ENCODE assay signal across 8 cellular contexts in genomic region chr15:72782993-72783562, GRCh38. TPM values are rescaled to one million over a fixed set of nuclear protein-coding genes. Genes with fewer than 3 reads are reported as not detected.
DNase-seq lines count a peak whose midpoint lies in the region; ATAC-seq and TF ChIP-seq lines count a peak whose summit lies in the region.

No MANE protein-coding gene starts in this region.

- H3K4me3 ChIP-seq in BLaER1 (peak overlapping the region; percentile 98), liver (ENCODE audit: low read depth in 1 of 3, low read length in 3 of 3) (peak overlapping the region; percentile 97 to 98 (median 98))

- no peaks in the 10 kb centered on the region for H3K9me3 Mint-ChIP-seq in central memory CD8-positive, alpha-beta T cell
- no peaks in the 10 kb centered on the region for H3K9me3 Mint-ChIP-seq in stimulated activated memory B cell treated with anti-CD40 and anti-IgM and Interleukin-4, amounts not matched to agents 10 μg/mL and 1 μg/mL and 100 μg/mL, for 72 hours

- peaks cover 47% of the 10 kb centered on the region for H4K20me1 ChIP-seq in BLaER1

- TF ChIP-seq CTCF in liver (IDR thresholded peaks at IDR 0.05; ENCODE audit: low read depth, low read length, missing input control): no peak

- peak overlapping the region; percentile 96 for H3K9ac ChIP-seq in BLaER1
- peak overlapping the region; percentile 61 to 94 for H3K9ac ChIP-seq in liver (ENCODE audit: low read depth in 1 of 2, low read length in 2 of 2)

- H3K27ac ChIP-seq in BLaER1: peak overlapping the region; percentile 97
- peak overlapping the region; percentile 90 to 98 for H3K27ac ChIP-seq in liver (ENCODE audit: low read depth in 1 of 2, low read length in 2 of 2)

- no peaks in the 10 kb centered on the region for H3K27me3 Mint-ChIP-seq in central memory CD8-positive, alpha-beta T cell
- no peaks in the 10 kb centered on the region for H3K27me3 Mint-ChIP-seq in stimulated activated memory B cell treated with anti-CD40 and anti-IgM and Interleukin-4, amounts not matched to agents 10 μg/mL and 1 μg/mL and 100 μg/mL, for 72 hours

- H3K4me3 Mint-ChIP-seq in central memory CD8-positive, alpha-beta T cell: peak overlapping the region; percentile 86
- H3K4me3 Mint-ChIP-seq in stimulated activated memory B cell treated with anti-CD40 and anti-IgM and Interleukin-4, amounts not matched to agents 10 μg/mL and 1 μg/mL and 100 μg/mL, for 72 hours: peak overlapping the region; percentile 88

- peak; percentile 97 for DNase-seq in SIG-M5 (lab: John Stamatoyannopoulos, UW)
- peak in 1 of 2 donors; percentile 29 for DNase-seq in central memory CD8-positive, alpha-beta T cell (ENCODE audit: low spot score in 2 of 2)
- DNase-seq in HuH-7.5 (ENCODE audit: low spot score): no peak

- no peak for TF ChIP-seq RAD21 in liver (IDR thresholded peaks at IDR 0.05)

- peak overlapping the region; percentile 86 for H3K4me2 ChIP-seq in BLaER1

- H3K4me1 Mint-ChIP-seq in central memory CD8-positive, alpha-beta T cell: peaks cover 62% of the 10 kb centered on the region
- peaks cover 56% of the 10 kb centered on the region for H3K4me1 Mint-ChIP-seq in stimulated activated memory B cell treated with anti-CD40 and anti-IgM and Interleukin-4, amounts not matched to agents 10 μg/mL and 1 μg/mL and 100 μg/mL, for 72 hours

- H3K27me3 ChIP-seq in BLaER1 (no peaks in the 10 kb centered on the region), liver (ENCODE audit: control insufficient read depth in 4 of 4, insufficient read depth in 4 of 4, low read length in 3 of 4) (no peaks in the 10 kb centered on the region)

- H3K36me3 Mint-ChIP-seq in central memory CD8-positive, alpha-beta T cell (ENCODE audit: insufficient read depth): peaks cover 36% of the 10 kb centered on the region
- H3K36me3 Mint-ChIP-seq in stimulated activated memory B cell treated with anti-CD40 and anti-IgM and Interleukin-4, amounts not matched to agents 10 μg/mL and 1 μg/mL and 100 μg/mL, for 72 hours: peaks cover 31% of the 10 kb centered on the region

- peak overlapping the region; percentile 93 for H3K27ac Mint-ChIP-seq in central memory CD8-positive, alpha-beta T cell (ENCODE audit: low read depth)
- H3K27ac Mint-ChIP-seq in stimulated activated memory B cell treated with anti-CD40 and anti-IgM and Interleukin-4, amounts not matched to agents 10 μg/mL and 1 μg/mL and 100 μg/mL, for 72 hours: peak overlapping the region; percentile 91

- H3K4me1 ChIP-seq in BLaER1 (peaks cover 45% of the 10 kb centered on the region), liver (ENCODE audit: control insufficient read depth in 4 of 4, insufficient read depth in 4 of 4, low read length in 3 of 4) (peaks cover 4 to 32% (median 25%) of the 10 kb centered on the region in 4 donors)

- ATAC-seq in GM19043 (IDR thresholded peaks at IDR 0.05; ENCODE audit: low read depth, unreplicated experiment) (peak; percentile 18), HG03139 (IDR thresholded peaks at IDR 0.05; ENCODE audit: unreplicated experiment) (peak; percentile 34)
- ATAC-seq in central memory CD8-positive, alpha-beta T cell (replicated peaks; ENCODE audit: extremely low read depth, poor library complexity, severe bottlenecking): peak; percentile 34
- peak; percentile 80 for ATAC-seq in stimulated activated memory B cell treated with anti-CD40 and anti-IgM and Interleukin-4, amounts not matched to agents 10 μg/mL and 1 μg/mL and 100 μg/mL, for 72 hours

- H3K36me3 ChIP-seq in BLaER1 (peaks cover 40% of the 10 kb centered on the region), liver (ENCODE audit: control insufficient read depth in 4 of 4, insufficient read depth in 3 of 4, low read depth in 1 of 4, low read length in 3 of 4) (no peaks in the 10 kb centered on the region)

- WGBS in liver: under 1% methylated on average over 46 of the region's 46 CpGs

- H3K9me3 ChIP-seq in BLaER1: no peaks in the 10 kb centered on the region
- H3K9me3 ChIP-seq in liver (ENCODE audit: control insufficient read depth in 4 of 4, low read length in 3 of 4): no peaks in the 10 kb centered on the region

TF ChIP-seq in liver, 16 proteins besides CTCF, POLR2A, EP300 and RAD21:
- no peak for TF ChIP-seq YY1 (IDR thresholded peaks at IDR 0.05)
- TF ChIP-seq RXRA (IDR thresholded peaks at IDR 0.05): peak in 1 of 2 donors; percentile 10

RNA-seq across cellular contexts. Expression of gene ADPGK, which starts 0.5 kb away (rescaled TPM):
- total RNA-seq in liver: 10 to 100 TPM; 25.8 to 35.5 TPM
- polyA plus RNA-seq in liver: 10 to 100 TPM; 12.2 to 14.1 TPM

Comparison
In these comparisons a context has a peak if more than half of its experiments do, and no peak if none do; other contexts are left out.
1. ATAC-seq: peak in every context shown above with its lines; median percentile 80 in stimulated activated memory B cell treated with anti-CD40 and anti-IgM and Interleukin-4, amounts not matched to agents 10 μg/mL and 1 μg/mL and 100 μg/mL, for 72 hours; 34 in HG03139; 34 in central memory CD8-positive, alpha-beta T cell; 18 in GM19043.